Comparison of ENCODE assay signal across 6 cellular contexts in the genomic region with DNA sequence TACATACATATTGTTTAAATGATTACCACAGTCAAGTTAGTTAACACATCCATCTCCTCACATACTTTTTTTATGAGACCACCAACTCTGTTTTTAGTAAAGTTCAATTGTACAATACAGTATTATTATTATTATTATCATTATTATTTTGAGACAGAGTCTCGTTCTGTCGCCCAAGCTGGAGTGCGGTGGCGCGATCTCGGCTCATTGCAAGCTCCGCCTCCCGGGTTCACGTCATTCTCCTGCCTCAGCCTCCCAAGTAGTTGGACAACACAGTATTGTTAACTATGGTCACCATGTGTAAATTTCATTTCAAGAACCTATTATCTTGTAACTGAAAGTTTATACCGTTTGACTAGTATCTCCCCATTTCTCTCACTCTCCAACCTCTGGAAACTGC.
"Had no signal": no experiment of that assay in that cellular context is flagged by ENCODE, and none has a peak within 500 bp of the region (broad histone marks: within the 10 kb centered on the region; RNA-seq: fewer than 3 reads in every experiment).

No MANE protein-coding gene starts in this region.

- H3K4me3 ChIP-seq: K562 had no signal

- DNase-seq: IMR-90, KBM-7, KG1 had no signal

- H3K27ac ChIP-seq: HL-60 had no signal

- ATAC-seq: HepG2, K562 had no signal
